9 cellular contexts compared by ENCODE assay signal in genomic region chr12:69330475-69331473, GRCh38. TPM values are rescaled to one million over a fixed set of nuclear protein-coding genes. Genes with fewer than 3 reads are reported as not detected.
A peak's percentile ranks its signal among the peaks of the same experiment; 100 is the strongest.
DNase-seq lines count a peak whose midpoint lies in the region; ATAC-seq, FAIRE-seq and TF ChIP-seq lines count a peak whose summit lies in the region.
"Had no signal": no experiment of that assay in that cellular context is flagged by ENCODE, and none has a peak within 500 bp of the region (broad histone marks: within the 10 kb centered on the region; RNA-seq: fewer than 3 reads in every experiment).

No MANE protein-coding gene starts in this region.

- no peaks in the 10 kb centered on the region for H3K9me3 ChIP-seq in gastroesophageal sphincter

- TF ChIP-seq POLR2A in GM12892 (IDR thresholded peaks at IDR 0.05; ENCODE audit: low read depth, low read length) (peak; percentile 54; the same call in 1 of the 2 replicates), gastroesophageal sphincter (IDR thresholded peaks at IDR 0.05) (no peak)

- 5 to 8% methylated on average over 16 to 18 of the region's 18 CpGs for WGBS in gastroesophageal sphincter (ENCODE audit: low coverage in 1 of 2), 2 donors
- 5% methylated on average over 18 of the region's 18 CpGs for WGBS in urinary bladder

- ATAC-seq in gastroesophageal sphincter = peak; percentile 46

- no peaks in the 10 kb centered on the region for H3K27me3 ChIP-seq in gastroesophageal sphincter

- H3K9me3 Mint-ChIP-seq in HFFc6 = no peaks in the 10 kb centered on the region

- no peaks in the 10 kb centered on the region for H3K36me3 ChIP-seq in gastroesophageal sphincter
- no peaks in the 10 kb centered on the region for H3K36me3 ChIP-seq in urinary bladder (ENCODE audit: insufficient read depth)

- no peak for TF ChIP-seq CTCF in HFFc6 (IDR thresholded peaks at IDR 0.05)
- no peak for TF ChIP-seq CTCF in gastroesophageal sphincter (IDR thresholded peaks at IDR 0.05)

- H3K4me3 Mint-ChIP-seq in HFFc6 = peak overlapping the region; percentile 76

- peaks cover 38% of the 10 kb centered on the region for H3K27me3 Mint-ChIP-seq in HFFc6 (ENCODE audit: insufficient read depth)

- H3K4me1 ChIP-seq in gastroesophageal sphincter (peaks cover 0 to 18% (median 0%) of the 10 kb centered on the region in 3 donors), urinary bladder (ENCODE audit: insufficient read depth) (no peaks in the 10 kb centered on the region)

- H3K4me1 Mint-ChIP-seq in HFFc6 (ENCODE audit: low read depth) = peaks cover 11% of the 10 kb centered on the region; the same call in 1 of the 2 replicates

- peak; percentile 25 for DNase-seq in GM12892 (ENCODE audit: insufficient read length)
- DNase-seq in HFFc6 = no peak
- DNase-seq in NCI-H510A treated with DMSO at 0.1 percent for 48 hours (lab: John Stamatoyannopoulos, UW) = peak; percentile 86
- peak; percentile 64 to 70 for DNase-seq in activated T-cell treated with anti-CD3 and anti-CD28 coated beads, Interleukin-2, amount 50 U/mL, for 48 hours
- peak; percentile 11 for DNase-seq in pons (ENCODE audit: low spot score)
- no peak for DNase-seq in DMS114 treated with DMSO at 0.1 percent for 48 hours (lab: John Stamatoyannopoulos, UW; ENCODE audit: unreplicated experiment)

- FAIRE-seq in GM12892 (lab: Jason Lieb, UNC) = peak; percentile 78

- peak overlapping the region in 2 of 4 donors; percentile 4 to 36 for H3K27ac ChIP-seq in gastroesophageal sphincter
- peak overlapping the region; percentile 68 for H3K27ac ChIP-seq in urinary bladder (ENCODE audit: low read depth)

- no peak overlapping the region for H3K27ac Mint-ChIP-seq in HFFc6

- H3K4me3 ChIP-seq in gastroesophageal sphincter (peak overlapping the region; percentile 51 to 63), urinary bladder (ENCODE audit: low read depth, low read length) (peak overlapping the region; percentile 57)

- TF ChIP-seq EP300 in gastroesophageal sphincter (IDR thresholded peaks at IDR 0.05) = no peak

- no peaks in the 10 kb centered on the region for H3K36me3 Mint-ChIP-seq in HFFc6 (ENCODE audit: low read depth)

RNA-seq across cellular contexts. Expression of gene LYZ, which starts 17.4 kb away (rescaled TPM):
- polyA plus RNA-seq in GM12892 (2012; ENCODE audit: missing spikeins) = not detected
- not detected for total RNA-seq in HFFc6 (2021; fragmentation: NEBNext Ultra II Directional; extraction: Animal tissue kit (Norgen Biotek cat#: 25700))
- total RNA-seq in gastroesophageal sphincter (10 to 100 TPM in 3 of 4 donors, 1 to 10 TPM in 1; 7.6 to 74.3 (median 32.6) TPM), urinary bladder (33.0 TPM)
- polyA plus RNA-seq in urinary bladder = 40.6 TPM
- total RNA-seq: dermis microvascular lymphatic vessel endothelial cell had no signal

RNA-seq across cellular contexts. Expression of gene YEATS4, which starts 28.8 kb away (rescaled TPM):
- 35.0 TPM for polyA plus RNA-seq in GM12892 (2012; ENCODE audit: missing spikeins)
- total RNA-seq in HFFc6 (2021; fragmentation: NEBNext Ultra II Directional; extraction: Animal tissue kit (Norgen Biotek cat#: 25700)) = 10 to 100 TPM in 4 of 6 experiments, 1 to 10 TPM in 2; 7.3 to 11.1 (median 10.4) TPM
- total RNA-seq in gastroesophageal sphincter (10 to 100 TPM in 3 of 4 donors, 1 to 10 TPM in 1; 9.6 to 48.7 (median 16.6) TPM), urinary bladder (24.0 TPM)
- 15.2 TPM for polyA plus RNA-seq in urinary bladder

Comparison
In these comparisons a context has a peak if more than half of its experiments do, and no peak if none do; other contexts are left out.
1. DNase-seq: peak in GM12892 (single experiment), NCI-H510A treated with DMSO at 0.1 percent for 48 hours (single experiment), activated T-cell treated with anti-CD3 and anti-CD28 coated beads, Interleukin-2, amount 50 U/mL, for 48 hours (2 of 2) and pons (single experiment); none in HFFc6 (single experiment) and DMS114 treated with DMSO at 0.1 percent for 48 hours (single experiment).
2. RNA of gene LYZ, which starts 17.4 kb away (total RNA-seq): 7.6 to 74.3 TPM in gastroesophageal sphincter and 33.0 TPM in urinary bladder (single experiment); not detected in HFFc6; every median in the first group is over 4 times any median in the second.